ENCODE assay signal across 1 cellular context in the genomic region with DNA sequence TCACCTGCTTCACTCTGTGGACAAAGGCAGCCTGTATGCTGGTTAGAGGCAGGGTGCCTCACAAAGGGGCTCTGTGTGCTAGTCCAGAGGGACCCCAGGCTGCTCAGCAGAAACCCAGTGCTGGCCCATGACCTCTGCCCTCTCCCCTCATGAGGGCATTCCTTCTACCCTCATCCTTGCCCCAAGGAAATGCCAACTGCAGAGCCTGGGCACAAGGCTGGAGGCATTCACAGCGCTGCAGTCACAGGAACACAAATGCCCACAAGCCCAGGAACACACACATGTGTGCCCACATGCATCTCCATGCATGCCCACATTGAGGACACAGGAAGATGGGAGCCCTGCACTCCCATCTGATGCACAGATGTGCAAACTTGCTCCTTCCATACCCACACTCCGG.
TF ChIP-seq lines count a peak whose summit lies in the region.

No MANE protein-coding gene starts in this region.

TF ChIP-seq in IMR-90, 13 proteins besides CTCF, POLR2A, EP300 and RAD21:
- TF ChIP-seq FOS (IDR thresholded peaks at IDR 0.05; ENCODE audit: low read depth, low read length) (no peak), SMC3 (IDR thresholded peaks at IDR 0.05; ENCODE audit: low read depth, low read length) (no peak), NFE2L2 (IDR thresholded peaks at IDR 0.05; ENCODE audit: low read depth, low read length) (no peak), MAFK (IDR thresholded peaks at IDR 0.05; ENCODE audit: low read depth, low read length) (no peak), RCOR1 (IDR thresholded peaks at IDR 0.05; ENCODE audit: insufficient replicate concordance, low read length) (no peak), ELK1 (IDR thresholded peaks at IDR 0.05; ENCODE audit: borderline replicate concordance, low read depth, low read length) (no peak), CHD1 (IDR thresholded peaks at IDR 0.05; ENCODE audit: low read depth, low read length) (no peak)
